Comparison of ENCODE assay signal across 1 cellular context in genomic region chr14:23437142-23438129, GRCh38.
TF ChIP-seq lines count a peak whose summit lies in the region.

No MANE protein-coding gene starts in this region.

TF ChIP-seq in HepG2, 621 proteins besides CTCF, POLR2A, EP300 and RAD21:
- TF ChIP-seq PITX1 (CRISPR knock-in tag; IDR thresholded peaks at IDR 0.05) (no peak), ZNF263 (CRISPR knock-in tag; IDR thresholded peaks at IDR 0.05) (0 out of 2 replicates have a peak, but pooled peaks have one; percentile 11), JUNB (CRISPR knock-in tag; IDR thresholded peaks at IDR 0.05; ENCODE audit: borderline replicate concordance) (no peak), MXD1 (CRISPR knock-in tag; IDR thresholded peaks at IDR 0.05) (no peak), NR0B2 (CRISPR knock-in tag; IDR thresholded peaks at IDR 0.05) (peak; percentile 29; the same call in 1 of the 2 replicates), USF2 (IDR thresholded peaks at IDR 0.05; ENCODE audit: low read depth, low read length) (0 out of 2 replicates have a peak, but pooled peaks have one; percentile 10), USF2 (CRISPR knock-in tag; IDR thresholded peaks at IDR 0.05; ENCODE audit: borderline replicate concordance) (no peak), PRMT3 (CRISPR knock-in tag; IDR thresholded peaks at IDR 0.05; ENCODE audit: borderline replicate concordance, low read depth) (no peak), ZNF138 (CRISPR knock-in tag; IDR thresholded peaks at IDR 0.05; ENCODE audit: low read depth) (no peak), SCMH1 (CRISPR knock-in tag; IDR thresholded peaks at IDR 0.05; ENCODE audit: borderline replicate concordance) (no peak), ZNF766 (CRISPR knock-in tag; IDR thresholded peaks at IDR 0.05; ENCODE audit: borderline replicate concordance) (no peak), ZKSCAN1 (IDR thresholded peaks at IDR 0.05; ENCODE audit: low read length) (peak; percentile 82), U2AF1 (optimal IDR thresholded peaks at IDR 0.05; ENCODE audit: low read depth, low read length) (no peak), ZNF761 (CRISPR knock-in tag; conservative IDR thresholded peaks at IDR 0.05) (no peak)
